Comparison of ENCODE assay signal across 24 cellular contexts in the genomic region with DNA sequence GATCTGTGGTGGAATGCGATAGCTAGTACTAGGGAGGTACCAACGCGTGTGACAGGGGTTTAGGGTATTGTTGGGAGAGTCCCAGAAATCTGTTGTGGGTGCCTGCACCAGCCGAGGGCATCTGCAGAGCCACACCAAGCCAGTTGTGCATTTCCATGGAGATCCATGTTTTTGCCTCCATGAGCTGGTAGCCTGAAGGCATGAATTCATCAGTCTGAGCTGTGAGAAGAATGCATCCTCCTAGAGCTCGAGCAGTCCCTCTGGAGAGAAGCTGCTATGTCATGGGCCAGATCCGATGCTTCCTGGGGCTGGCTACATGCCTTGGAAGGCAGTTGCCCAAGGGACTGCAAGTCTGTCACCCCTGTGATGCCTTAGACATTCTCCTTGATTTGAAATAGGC. TPM values are rescaled to one million over a fixed set of nuclear protein-coding genes. Genes with fewer than 3 reads are reported as not detected.
DNase-seq lines count a peak whose midpoint lies in the region; ATAC-seq, FAIRE-seq and TF ChIP-seq lines count a peak whose summit lies in the region.
"Had no signal": no experiment of that assay in that cellular context is flagged by ENCODE, and none has a peak within 500 bp of the region (broad histone marks: within the 10 kb centered on the region; RNA-seq: fewer than 3 reads in every experiment).

No MANE protein-coding gene starts in this region.

- no peak overlapping the region for H3K4me3 ChIP-seq in bronchial epithelial cell (ENCODE audit: low read depth, low read length)
- H3K4me3 ChIP-seq: adrenal gland, GM23338, heart left ventricle, lower lobe of right lung had no signal

- DNase-seq in AG08395 (ENCODE audit: low spot score), result peak; percentile 33
- DNase-seq in ELR (ENCODE audit: low read depth), result peak; percentile 53
- no peak for DNase-seq in bronchial epithelial cell (ENCODE audit: low read depth)
- DNase-seq in mesenteric fat pad (ENCODE audit: low spot score), result peak; percentile 41
- DNase-seq in DMS114 treated with DMSO at 0.1 percent for 48 hours (lab: John Stamatoyannopoulos, UW; ENCODE audit: unreplicated experiment), result no peak
- no peak for DNase-seq in GF-D8 (lab: John Stamatoyannopoulos, UW)
- DNase-seq in activated naive CD4-positive, alpha-beta T cell treated with Interleukin-2 at 50 U/mL for 16 hours, result no peak
- DNase-seq: activated CD4-positive, alpha-beta T cell treated with anti-CD3 and anti-CD28 coated beads, Interleukin-2, amount 10 ng/mL, durations not matched to agents 7 days and 5 days; activated CD8-positive, alpha-beta memory T cell treated with anti-CD3 and anti-CD28 coated beads, Interleukin-2, amount 50 U/mL, for 48 hours; activated effector memory CD4-positive, alpha-beta T cell treated with anti-CD3 and anti-CD28 coated beads, Interleukin-2, amount 50 U/mL, for 16 hours; CD4-positive, alpha-beta memory T cell; DMS79 treated with DMSO at 0.1 percent for 48 hours; effector memory CD4-positive, alpha-beta T cell; heart left ventricle; immature natural killer cell; KG1; lower lobe of right lung; NCI-H69; SHP77 treated with DMSO at 0.1 percent for 48 hours; stimulated activated naive CD8-positive, alpha-beta T cell treated with anti-CD3 and anti-CD28 coated beads, Interleukin-15, amount 100 ng/mL, for 72 hours; T-cell had no signal

- no peaks in the 10 kb centered on the region for H3K27me3 ChIP-seq in bronchial epithelial cell (ENCODE audit: control insufficient read depth, insufficient read depth, low read length)

- no peak for ATAC-seq in GM18517 (IDR thresholded peaks at IDR 0.05; ENCODE audit: unreplicated experiment)
- ATAC-seq: GM23338; lower lobe of right lung; stimulated activated naive CD8-positive, alpha-beta T cell treated with anti-CD3 and anti-CD28 coated beads, Interleukin-15, amount 100 ng/mL, for 72 hours; T-cell had no signal

- peak; percentile 81 for FAIRE-seq in bronchial epithelial cell (lab: Jason Lieb, UNC)

- no peak for TF ChIP-seq CTCF in bronchial epithelial cell (IDR thresholded peaks at IDR 0.05; ENCODE audit: insufficient read depth, low read length, severe bottlenecking)

- no peaks in the 10 kb centered on the region for H3K36me3 ChIP-seq in bronchial epithelial cell (ENCODE audit: control insufficient read depth, insufficient read depth, low read length)
- H3K36me3 ChIP-seq: adrenal gland, heart left ventricle, lower lobe of right lung had no signal

RNA-seq across cellular contexts. Expression of gene LIPG, which starts 57.9 kb away (rescaled TPM):
- 9.5 and 11.5 TPM in 2 replicates for total RNA-seq in bronchial epithelial cell
- total RNA-seq in mesenteric fat pad, result 2.2 TPM
- total RNA-seq: CD4-positive, alpha-beta memory T cell had no signal

Comparison
In these comparisons a context has a peak if more than half of its experiments do, and no peak if none do; other contexts are left out.
1. DNase-seq: peak in AG08395 (single experiment), ELR (single experiment) and mesenteric fat pad (single experiment); none in bronchial epithelial cell (single experiment), DMS114 treated with DMSO at 0.1 percent for 48 hours (single experiment), GF-D8 (single experiment) and activated naive CD4-positive, alpha-beta T cell treated with Interleukin-2 at 50 U/mL for 16 hours (single experiment).